Comparison of ENCODE assay signal across 23 cellular contexts in the genomic region with DNA sequence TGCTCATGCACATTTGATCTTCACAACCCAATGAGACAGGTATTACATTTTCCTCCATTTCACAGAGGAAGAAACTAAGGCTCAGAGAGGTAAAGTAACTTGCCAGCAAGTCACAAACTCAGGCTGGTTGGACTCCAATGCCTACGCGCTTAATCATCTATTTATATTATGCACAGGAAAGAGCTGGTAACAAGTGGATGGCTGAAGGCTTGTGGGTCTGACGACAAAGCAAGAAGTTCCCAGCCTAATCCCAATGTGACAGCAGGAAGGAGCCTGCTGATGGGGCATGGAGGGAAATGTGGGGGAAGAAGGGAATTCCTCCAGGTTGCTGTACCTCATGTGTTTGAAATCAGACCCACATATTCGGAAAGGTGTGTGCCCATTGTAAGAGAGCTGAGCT. TPM values are rescaled to one million over a fixed set of nuclear protein-coding genes. Genes with fewer than 3 reads are reported as not detected.
DNase-seq lines count a peak whose midpoint lies in the region; ATAC-seq, FAIRE-seq and TF ChIP-seq lines count a peak whose summit lies in the region.
"Had no signal": no experiment of that assay in that cellular context is flagged by ENCODE, and none has a peak within 500 bp of the region (broad histone marks: within the 10 kb centered on the region; RNA-seq: fewer than 3 reads in every experiment).

No MANE protein-coding gene starts in this region.

- no peak overlapping the region for H3K4me3 ChIP-seq in astrocyte (ENCODE audit: insufficient read depth, low read depth, low read length)
- H3K4me3 ChIP-seq: GM12878, K562, PC-9, SJSA1 had no signal

- H3K27me3 Mint-ChIP-seq in astrocyte (ENCODE audit: low read depth, unreplicated experiment): peaks cover 72% of the 10 kb centered on the region

- peaks cover 2% of the 10 kb centered on the region for H3K4me1 Mint-ChIP-seq in astrocyte (ENCODE audit: low read depth, unreplicated experiment)

- H3K9ac ChIP-seq in astrocyte (ENCODE audit: low read length): no peak overlapping the region

- no peaks in the 10 kb centered on the region for H4K20me1 ChIP-seq in astrocyte (ENCODE audit: insufficient read depth, low read length)

- no peak for TF ChIP-seq CTCF in astrocyte (IDR thresholded peaks at IDR 0.05; ENCODE audit: insufficient read depth, low read depth, low read length)

- H3K79me2 ChIP-seq in astrocyte (ENCODE audit: insufficient read depth, low read length): no peaks in the 10 kb centered on the region

- H2AFZ ChIP-seq in astrocyte (ENCODE audit: low read depth, low read length): no peak overlapping the region
- H2AFZ ChIP-seq: PC-9 had no signal

- H3K27ac ChIP-seq in astrocyte (ENCODE audit: low read depth, low read length): no peak overlapping the region
- H3K27ac ChIP-seq: HL-60, PC-9, SJSA1 had no signal

- no peaks in the 10 kb centered on the region for H3K9me3 Mint-ChIP-seq in astrocyte (ENCODE audit: unreplicated experiment)
- H3K9me3 Mint-ChIP-seq: T-helper 1 cell treated with Interleukin-12 subunit alpha and Interleukin-12 subunit beta and Interleukin-4 antibody, amounts not matched to agents 30 μg/mL and 1 μg/mL, for 36 hours had no signal

- H3K4me3 Mint-ChIP-seq in astrocyte (ENCODE audit: unreplicated experiment): no peak overlapping the region
- H3K4me3 Mint-ChIP-seq: CD14-positive monocyte; T-helper 1 cell treated with Interleukin-12 subunit alpha and Interleukin-12 subunit beta and Interleukin-4 antibody, amounts not matched to agents 30 μg/mL and 1 μg/mL, for 36 hours had no signal

- H3K4me2 ChIP-seq in astrocyte (ENCODE audit: low read length): no peak overlapping the region
- H3K4me2 ChIP-seq: PC-9 had no signal

- no peaks in the 10 kb centered on the region for H3K36me3 ChIP-seq in astrocyte (ENCODE audit: insufficient read depth, low read length)
- H3K36me3 ChIP-seq: SJSA1 had no signal

- no peaks in the 10 kb centered on the region for H3K36me3 Mint-ChIP-seq in astrocyte (ENCODE audit: low read depth, unreplicated experiment)

- H3K27me3 ChIP-seq in astrocyte (ENCODE audit: insufficient read depth, low read length): peaks cover 45% of the 10 kb centered on the region

- H3K27ac Mint-ChIP-seq in astrocyte (ENCODE audit: unreplicated experiment): no peak overlapping the region
- H3K27ac Mint-ChIP-seq: CD14-positive monocyte; T-helper 1 cell treated with Interleukin-12 subunit alpha and Interleukin-12 subunit beta and Interleukin-4 antibody, amounts not matched to agents 30 μg/mL and 1 μg/mL, for 36 hours had no signal

- H3K9me3 ChIP-seq in astrocyte (ENCODE audit: insufficient read depth, low read depth, low read length): no peaks in the 10 kb centered on the region
- H3K9me3 ChIP-seq: SJSA1 had no signal

- peak; percentile 48 for FAIRE-seq in HTR-8/SVneo (lab: Jason Lieb, UNC)
- FAIRE-seq in astrocyte (lab: Jason Lieb, UNC): no peak
- FAIRE-seq: GM12878, K562 had no signal

- DNase-seq in EL: peak; percentile 10
- DNase-seq in HTR-8/SVneo (ENCODE audit: insufficient read length, low spot score): no peak
- DNase-seq in astrocyte (ENCODE audit: low read depth): peak; percentile 1
- DNase-seq in occipital lobe (lab: John Stamatoyannopoulos, UW): peak; percentile 19
- no peak for DNase-seq in HuH-7 (ENCODE audit: low spot score)
- DNase-seq in cerebellum (ENCODE audit: low spot score): no peak
- DNase-seq in NCI-H2107 treated with DMSO at 0.1 percent for 48 hours (lab: John Stamatoyannopoulos, UW; ENCODE audit: unreplicated experiment): no peak
- DNase-seq: ACHN, AML-193, DND-41, H7, NCI-H1417 treated with DMSO at 0.1 percent for 48 hours, NCI-H1930, NCI-H2171, NCI-H526, PC-9 had no signal

- ATAC-seq in GM21786 (IDR thresholded peaks at IDR 0.05; ENCODE audit: unreplicated experiment): no peak
- ATAC-seq: GM12878, K562 had no signal

- H3K4me1 ChIP-seq in astrocyte (ENCODE audit: insufficient read depth, low read length): peaks cover 2% of the 10 kb centered on the region

RNA-seq across cellular contexts. Expression of a gene that starts 3.9 kb away (rescaled TPM):
- total RNA-seq in astrocyte (0.17 TPM in 1 of 2 replicates, not detected in the other), occipital lobe (0.31 TPM), cerebellum (3.1 TPM)
- total RNA-seq: GM12878, PC-9, SJSA1 had no signal

Comparison
In these comparisons a context has a peak if more than half of its experiments do, and no peak if none do; other contexts are left out.
1. DNase-seq: peak in EL (single experiment), astrocyte (single experiment) and occipital lobe (single experiment); none in HTR-8/SVneo (single experiment), HuH-7 (single experiment), cerebellum (single experiment) and NCI-H2107 treated with DMSO at 0.1 percent for 48 hours (single experiment).